28 cellular contexts compared by ENCODE assay signal in genomic region chr2:64394174-64394573, GRCh38.
"Had no signal": no experiment of that assay in that cellular context is flagged by ENCODE, and none has a peak within 500 bp of the region (broad histone marks: within the 10 kb centered on the region; RNA-seq: fewer than 3 reads in every experiment).

No MANE protein-coding gene starts in this region.

- H3K4me3 ChIP-seq: esophagus squamous epithelium, heart right ventricle, lung, mucosa of descending colon, pancreas, thoracic aorta, tibial nerve, vagina had no signal

- ATAC-seq: effector memory CD8-positive, alpha-beta T cell; heart right ventricle; left colon; left ventricle myocardium superior; mucosa of descending colon; natural killer cell treated with Interleukin-12 subunit alpha and Interleukin-12 subunit beta and Interleukin-15 and Interleukin-18, amount 100 ng/mL, for 72 hours; pancreas; sciatic nerve; stimulated activated memory B cell treated with anti-CD40 and anti-IgM and Interleukin-4, amounts not matched to agents 10 μg/mL and 1 μg/mL and 100 μg/mL, for 72 hours; stimulated activated naive CD8-positive, alpha-beta T cell treated with anti-CD3 and anti-CD28 coated beads, Interleukin-15, Interleukin-2, amounts not matched to agents 100 U/mL and 50 U/mL, for 24 hours had no signal

- H3K27me3 ChIP-seq: esophagus squamous epithelium, heart right ventricle, neutrophil, pancreas, tibial nerve, vagina had no signal

- H3K4me1 ChIP-seq: pancreas, tibial nerve, vagina had no signal

- H3K9me3 ChIP-seq: esophagus squamous epithelium, mucosa of descending colon, neutrophil, pancreas, vagina had no signal

- H3K36me3 ChIP-seq: esophagus squamous epithelium, heart right ventricle, neutrophil, pancreas, thoracic aorta, vagina had no signal

- DNase-seq: dermis blood vessel endothelial cell; effector memory CD8-positive, alpha-beta T cell; erythroblast; esophagus squamous epithelium; foreskin melanocyte; glutamatergic neuron; heart right ventricle; hypothalamus; immature natural killer cell; islet precursor cell; kidney glomerular epithelial cell; left colon; left ventricle myocardium superior; mucosa of descending colon; naive B cell; pancreas; retina; stimulated activated CD4-positive, alpha-beta T cell treated with anti-CD3 and anti-CD28 coated beads, Interleukin-4, amount 100 ng/mL, for 4 hours; stimulated activated naive CD8-positive, alpha-beta T cell treated with anti-CD3 and anti-CD28 coated beads, Interleukin-15, Interleukin-2, amounts not matched to agents 100 U/mL and 50 U/mL, for 24 hours; substantia nigra had no signal

- H3K27ac ChIP-seq: heart right ventricle, neutrophil, pancreas, thoracic aorta, tibial nerve, vagina had no signal
